Comparison of ENCODE assay signal across 8 cellular contexts in genomic region chr2:37654932-37655331, GRCh38. TPM values are rescaled to one million over a fixed set of nuclear protein-coding genes. Genes with fewer than 3 reads are reported as not detected.
DNase-seq lines count a peak whose midpoint lies in the region; ATAC-seq and TF ChIP-seq lines count a peak whose summit lies in the region.

No MANE protein-coding gene starts in this region.

- peaks cover 28% of the 10 kb centered on the region for H3K36me3 Mint-ChIP-seq in activated CD8-positive, alpha-beta memory T cell treated with anti-CD3 and anti-CD28 coated beads, Interleukin-2, amount 10 ng/mL, durations not matched to agents 7 days and 5 days
- H3K36me3 Mint-ChIP-seq in activated B cell treated with CpG ODN at 0.5 μM for 24 hours (ENCODE audit: low read depth), result peaks cover 12% of the 10 kb centered on the region

- peak overlapping the region; percentile 71 for H3K27ac Mint-ChIP-seq in activated CD8-positive, alpha-beta memory T cell treated with anti-CD3 and anti-CD28 coated beads, Interleukin-2, amount 10 ng/mL, durations not matched to agents 7 days and 5 days
- H3K27ac Mint-ChIP-seq in activated B cell treated with CpG ODN at 0.5 μM for 24 hours, result peak overlapping the region; percentile 78

- H3K27me3 Mint-ChIP-seq in activated CD8-positive, alpha-beta memory T cell treated with anti-CD3 and anti-CD28 coated beads, Interleukin-2, amount 10 ng/mL, durations not matched to agents 7 days and 5 days, result no peaks in the 10 kb centered on the region
- no peaks in the 10 kb centered on the region for H3K27me3 Mint-ChIP-seq in activated B cell treated with CpG ODN at 0.5 μM for 24 hours

- peaks cover 80% of the 10 kb centered on the region for H3K4me1 Mint-ChIP-seq in activated CD8-positive, alpha-beta memory T cell treated with anti-CD3 and anti-CD28 coated beads, Interleukin-2, amount 10 ng/mL, durations not matched to agents 7 days and 5 days
- peaks cover 95% of the 10 kb centered on the region for H3K4me1 Mint-ChIP-seq in activated B cell treated with CpG ODN at 0.5 μM for 24 hours

- ATAC-seq in activated CD8-positive, alpha-beta memory T cell treated with anti-CD3 and anti-CD28 coated beads, Interleukin-2, amount 10 ng/mL, durations not matched to agents 7 days and 5 days, result no peak
- peak; percentile 75 for ATAC-seq in HG02981 (IDR thresholded peaks at IDR 0.05; ENCODE audit: unreplicated experiment)
- peak; percentile 67 for ATAC-seq in activated B cell treated with CpG ODN at 0.5 μM for 24 hours (ENCODE audit: low read depth)
- ATAC-seq in left lobe of liver, result peak; percentile 9
- ATAC-seq in left colon, result no peak

- no peak for DNase-seq in activated CD8-positive, alpha-beta memory T cell treated with anti-CD3 and anti-CD28 coated beads, Interleukin-2, amount 10 ng/mL, durations not matched to agents 7 days and 5 days
- DNase-seq in activated CD8-positive, alpha-beta memory T cell treated with anti-CD3 and anti-CD28 coated beads, Interleukin-2, amount 50 U/mL, for 48 hours, result no peak
- DNase-seq in activated B cell treated with CpG ODN at 0.5 μM for 24 hours (no peak), left lobe of liver (ENCODE audit: low spot score) (no peak), left colon (no peak), NCI-H146 (lab: John Stamatoyannopoulos, UW) (no peak), NCI-H2196 treated with DMSO at 0.1 percent for 48 hours (lab: John Stamatoyannopoulos, UW; ENCODE audit: unreplicated experiment) (no peak)

- intact Hi-C loops in activated B cell treated with CpG ODN at 0.5 μM for 24 hours (cut with micrococcal nuclease) (loop anchor here (1.0 to 5.0 kb wide), 5 partner anchors 15 to 1467 kb away; partner anchors contain the start of gene SOS1), left colon (cut with DNase I, micrococcal nuclease) (no loop called here)

- POLR2A ChIA-PET in activated B cell treated with CpG ODN at 0.5 μM for 24 hours (lab: Charles Lee), result interaction anchor here (0.6 to 8.1 kb wide), 11 partner anchors 11 to 241 kb away, joined by 3 to 106 read pairs (median 6); partner anchors contain the start of gene CDC42EP3

- no peak for TF ChIP-seq CTCF in activated B cell treated with CpG ODN at 0.5 μM for 24 hours (IDR thresholded peaks at IDR 0.05)

- no peaks in the 10 kb centered on the region for H3K9me3 Mint-ChIP-seq in activated CD8-positive, alpha-beta memory T cell treated with anti-CD3 and anti-CD28 coated beads, Interleukin-2, amount 10 ng/mL, durations not matched to agents 7 days and 5 days (ENCODE audit: low read depth)
- H3K9me3 Mint-ChIP-seq in activated B cell treated with CpG ODN at 0.5 μM for 24 hours, result no peaks in the 10 kb centered on the region

- CTCF ChIA-PET in activated CD8-positive, alpha-beta memory T cell treated with anti-CD3 and anti-CD28 coated beads, Interleukin-2, amount 10 ng/mL, durations not matched to agents 7 days and 5 days (lab: Charles Lee), result interaction anchor here (1.6 kb wide), 1 partner anchor 9 kb away, joined by 4 read pairs; no protein-coding TSS in a partner anchor
- CTCF ChIA-PET in activated B cell treated with CpG ODN at 0.5 μM for 24 hours (lab: Charles Lee), result interaction anchor here (0.8 to 1.3 kb wide), 4 partner anchors 16 to 240 kb away, joined by 3 to 5 read pairs (median 4); no protein-coding TSS in a partner anchor

- H3K4me3 Mint-ChIP-seq in activated CD8-positive, alpha-beta memory T cell treated with anti-CD3 and anti-CD28 coated beads, Interleukin-2, amount 10 ng/mL, durations not matched to agents 7 days and 5 days, result peak overlapping the region; percentile 28
- H3K4me3 Mint-ChIP-seq in activated B cell treated with CpG ODN at 0.5 μM for 24 hours, result peak overlapping the region; percentile 67

RNA-seq across cellular contexts. Expression of gene CDC42EP3, which starts 16.5 kb away (rescaled TPM):
- total RNA-seq in activated CD8-positive, alpha-beta memory T cell treated with anti-CD3 and anti-CD28 coated beads, Interleukin-2, amount 10 ng/mL, durations not matched to agents 7 days and 5 days, result 10 to 100 TPM; 27.6 to 32.5 TPM
- 33.2 and 33.3 TPM in 2 replicates for total RNA-seq in activated B cell treated with CpG ODN at 0.5 μM for 24 hours
- 3.4 TPM for total RNA-seq in left lobe of liver
- total RNA-seq in left colon, result 10 to 100 TPM; 19.5 to 46.7 TPM

Comparison
In these comparisons a context has a peak if more than half of its experiments do, and no peak if none do; other contexts are left out.
1. ATAC-seq: peak in HG02981 (single experiment), activated B cell treated with CpG ODN at 0.5 μM for 24 hours (single experiment) and left lobe of liver (single experiment); none in activated CD8-positive, alpha-beta memory T cell treated with anti-CD3 and anti-CD28 coated beads, Interleukin-2, amount 10 ng/mL, durations not matched to agents 7 days and 5 days (single experiment) and left colon (single experiment).